ENCODE assay signal across 32 cellular contexts in the genomic region with DNA sequence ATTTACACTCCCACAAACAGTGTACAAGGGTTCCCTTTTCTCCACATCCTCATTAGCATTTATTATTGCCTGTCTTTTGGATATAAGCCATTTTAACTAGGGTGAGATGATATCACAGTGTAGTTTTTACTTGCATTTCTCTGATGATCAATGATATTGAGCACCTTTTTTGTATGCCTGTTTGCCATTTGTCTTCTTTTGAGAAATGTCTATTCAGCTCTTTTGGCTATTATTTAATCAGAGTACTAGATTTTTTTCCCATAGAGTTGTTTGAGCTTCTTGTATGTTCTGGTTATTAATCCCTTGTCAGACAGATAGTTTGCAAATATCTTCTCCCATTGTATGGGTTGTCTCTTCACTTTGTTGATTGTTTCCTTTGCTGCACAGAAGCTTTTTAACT.
"Had no signal": no experiment of that assay in that cellular context is flagged by ENCODE, and none has a peak within 500 bp of the region (broad histone marks: within the 10 kb centered on the region; RNA-seq: fewer than 3 reads in every experiment).

No MANE protein-coding gene starts in this region.

- H3K4me3 Mint-ChIP-seq: naive thymus-derived CD8-positive, alpha-beta T cell; natural killer cell treated with Interleukin-12 subunit alpha and Interleukin-12 subunit beta and Interleukin-15 and Interleukin-18, amount 100 ng/mL, for 72 hours; nephron progenitor cell; neural crest cell; stimulated activated memory B cell treated with anti-CD40 and anti-IgM and Interleukin-4, amounts not matched to agents 10 μg/mL and 1 μg/mL and 100 μg/mL, for 72 hours; stimulated activated naive CD8-positive, alpha-beta T cell treated with anti-CD3 and anti-CD28 coated beads, Interleukin-15, amount 100 ng/mL, for 72 hours; type B pancreatic cell had no signal

- DNase-seq: naive thymus-derived CD8-positive, alpha-beta T cell; nephron progenitor cell; nucleus accumbens; posterior cingulate gyrus; psoas muscle; right cardiac atrium; spleen; stimulated activated CD4-positive, alpha-beta T cell treated with anti-CD3 and anti-CD28 coated beads, Interleukin-12 subunit alpha, Interleukin-12 subunit beta, amount 100 ng/mL, for 4 hours; stimulated activated CD4-positive, alpha-beta T cell treated with anti-CD3 and anti-CD28 coated beads, Interleukin-1b, Interleukin-23, amount 100 ng/mL, for 48 hours; stimulated activated CD4-positive, alpha-beta T cell treated with anti-CD3 and anti-CD28 coated beads, Interleukin-4, amount 100 ng/mL, for 1 hour; stimulated activated CD4-positive, alpha-beta T cell treated with anti-CD3 and anti-CD28 coated beads, Interleukin-4, amount 100 ng/mL, for 4 hours; stimulated activated CD8-positive, alpha-beta memory T cell treated with anti-CD3 and anti-CD28 coated beads, Interleukin-4, amount 100 ng/mL, for 48 hours; stimulated activated naive CD4-positive, alpha-beta T cell; stimulated activated naive CD8-positive, alpha-beta T cell treated with anti-CD3 and anti-CD28 coated beads, Interleukin-15, amount 100 ng/mL, for 72 hours; stimulated activated naive CD8-positive, alpha-beta T cell treated with anti-CD3 and anti-CD28 coated beads, Interleukin-15, Interleukin-2, amounts not matched to agents 100 U/mL and 50 U/mL, for 24 hours; substantia nigra; testis; tibial artery; transverse colon; upper lobe of right lung; uterus had no signal

- H2AFZ ChIP-seq: parathyroid adenoma had no signal

- H3K9me3 ChIP-seq: neutrophil, spleen, suprapubic skin, testis, tibial artery, transverse colon, upper lobe of right lung, uterus had no signal

- H3K4me1 ChIP-seq: parathyroid adenoma, psoas muscle, spleen, suprapubic skin, testis, tibial artery, transverse colon, upper lobe of right lung, uterus had no signal

- H3K27ac Mint-ChIP-seq: naive thymus-derived CD8-positive, alpha-beta T cell; natural killer cell treated with Interleukin-12 subunit alpha and Interleukin-12 subunit beta and Interleukin-15 and Interleukin-18, amount 100 ng/mL, for 72 hours; nephron progenitor cell; progenitor cell of endocrine pancreas; stimulated activated memory B cell treated with anti-CD40 and anti-IgM and Interleukin-4, amounts not matched to agents 10 μg/mL and 1 μg/mL and 100 μg/mL, for 72 hours; stimulated activated naive CD8-positive, alpha-beta T cell treated with anti-CD3 and anti-CD28 coated beads, Interleukin-15, amount 100 ng/mL, for 72 hours; type B pancreatic cell had no signal

- H3K4me1 Mint-ChIP-seq: naive thymus-derived CD8-positive, alpha-beta T cell; nephron progenitor cell; neural crest cell; stimulated activated memory B cell treated with anti-CD40 and anti-IgM and Interleukin-4, amounts not matched to agents 10 μg/mL and 1 μg/mL and 100 μg/mL, for 72 hours; stimulated activated naive CD8-positive, alpha-beta T cell treated with anti-CD3 and anti-CD28 coated beads, Interleukin-15, amount 100 ng/mL, for 72 hours had no signal

- H3K9ac ChIP-seq: parathyroid adenoma had no signal

- H3K27me3 ChIP-seq: neutrophil, suprapubic skin, testis, tibial artery, transverse colon, upper lobe of right lung, uterus had no signal

- H3K4me3 ChIP-seq: psoas muscle, skin epidermis, smooth muscle cell, spleen, suprapubic skin, testis, tibial artery, transverse colon, upper lobe of right lung, uterus had no signal

- H3K27me3 Mint-ChIP-seq: progenitor cell of endocrine pancreas; stimulated activated memory B cell treated with anti-CD40 and anti-IgM and Interleukin-4, amounts not matched to agents 10 μg/mL and 1 μg/mL and 100 μg/mL, for 72 hours; stimulated activated naive CD8-positive, alpha-beta T cell treated with anti-CD3 and anti-CD28 coated beads, Interleukin-15, amount 100 ng/mL, for 72 hours; type B pancreatic cell had no signal

- H3K4me2 ChIP-seq: smooth muscle cell had no signal

- H3K27ac ChIP-seq: neutrophil, parathyroid adenoma, psoas muscle, skin epidermis, spleen, suprapubic skin, testis, tibial artery, transverse colon, upper lobe of right lung, uterus had no signal

- H3K9me3 Mint-ChIP-seq: naive thymus-derived CD8-positive, alpha-beta T cell; natural killer cell treated with Interleukin-12 subunit alpha and Interleukin-12 subunit beta and Interleukin-15 and Interleukin-18, amount 100 ng/mL, for 72 hours; stimulated activated naive CD8-positive, alpha-beta T cell treated with anti-CD3 and anti-CD28 coated beads, Interleukin-15, amount 100 ng/mL, for 72 hours; type B pancreatic cell had no signal

- H3K36me3 Mint-ChIP-seq: naive thymus-derived CD8-positive, alpha-beta T cell; natural killer cell treated with Interleukin-12 subunit alpha and Interleukin-12 subunit beta and Interleukin-15 and Interleukin-18, amount 100 ng/mL, for 72 hours; stimulated activated memory B cell treated with anti-CD40 and anti-IgM and Interleukin-4, amounts not matched to agents 10 μg/mL and 1 μg/mL and 100 μg/mL, for 72 hours; type B pancreatic cell had no signal

- ATAC-seq: naive thymus-derived CD8-positive, alpha-beta T cell; natural killer cell treated with Interleukin-12 subunit alpha and Interleukin-12 subunit beta and Interleukin-15 and Interleukin-18, amount 100 ng/mL, for 72 hours; psoas muscle; right cardiac atrium; sciatic nerve; stimulated activated memory B cell treated with anti-CD40 and anti-IgM and Interleukin-4, amounts not matched to agents 10 μg/mL and 1 μg/mL and 100 μg/mL, for 72 hours; stimulated activated naive CD8-positive, alpha-beta T cell treated with anti-CD3 and anti-CD28 coated beads, Interleukin-15, amount 100 ng/mL, for 72 hours; stimulated activated naive CD8-positive, alpha-beta T cell treated with anti-CD3 and anti-CD28 coated beads, Interleukin-15, Interleukin-2, amounts not matched to agents 100 U/mL and 50 U/mL, for 24 hours; upper lobe of right lung had no signal

- H3K36me3 ChIP-seq: neutrophil, spleen, suprapubic skin, tibial artery, transverse colon, upper lobe of right lung, uterus had no signal
